21 cellular contexts compared by ENCODE assay signal in genomic region chr21:42476493-42477342, GRCh38. TPM values are rescaled to one million over a fixed set of nuclear protein-coding genes. Genes with fewer than 3 reads are reported as not detected.
DNase-seq lines count a peak whose midpoint lies in the region; ATAC-seq, FAIRE-seq and TF ChIP-seq lines count a peak whose summit lies in the region.
"Had no signal": no experiment of that assay in that cellular context is flagged by ENCODE, and none has a peak within 500 bp of the region (broad histone marks: within the 10 kb centered on the region; RNA-seq: fewer than 3 reads in every experiment).

No MANE protein-coding gene starts in this region.

- no peak overlapping the region for H3K4me3 ChIP-seq in endodermal cell (ENCODE audit: low read length)

- no peak overlapping the region for H3K27ac Mint-ChIP-seq in activated CD8-positive, alpha-beta memory T cell treated with anti-CD3 and anti-CD28 coated beads, Interleukin-2, amount 10 ng/mL, durations not matched to agents 7 days and 5 days
- no peak overlapping the region for H3K27ac Mint-ChIP-seq in endodermal cell
- no peak overlapping the region for H3K27ac Mint-ChIP-seq in osteocyte (ENCODE audit: unreplicated experiment)
- H3K27ac Mint-ChIP-seq in stimulated activated memory B cell treated with anti-CD40 and anti-IgM and Interleukin-4, amounts not matched to agents 10 μg/mL and 1 μg/mL and 100 μg/mL, for 72 hours, result no peak overlapping the region
- H3K27ac Mint-ChIP-seq: B cell had no signal

- TF ChIP-seq POLR2A in GM12892 (IDR thresholded peaks at IDR 0.05; ENCODE audit: low read depth, low read length), result no peak

- no peak overlapping the region for H3K4me3 Mint-ChIP-seq in activated CD8-positive, alpha-beta memory T cell treated with anti-CD3 and anti-CD28 coated beads, Interleukin-2, amount 10 ng/mL, durations not matched to agents 7 days and 5 days
- H3K4me3 Mint-ChIP-seq in endodermal cell, result no peak overlapping the region
- H3K4me3 Mint-ChIP-seq in osteocyte (ENCODE audit: unreplicated experiment), result no peak overlapping the region
- no peak overlapping the region for H3K4me3 Mint-ChIP-seq in stimulated activated memory B cell treated with anti-CD40 and anti-IgM and Interleukin-4, amounts not matched to agents 10 μg/mL and 1 μg/mL and 100 μg/mL, for 72 hours
- H3K4me3 Mint-ChIP-seq: B cell had no signal

- no peaks in the 10 kb centered on the region for H3K9me3 Mint-ChIP-seq in activated CD8-positive, alpha-beta memory T cell treated with anti-CD3 and anti-CD28 coated beads, Interleukin-2, amount 10 ng/mL, durations not matched to agents 7 days and 5 days (ENCODE audit: low read depth)
- peaks cover 2% of the 10 kb centered on the region for H3K9me3 Mint-ChIP-seq in endodermal cell
- H3K9me3 Mint-ChIP-seq in osteocyte (ENCODE audit: unreplicated experiment), result no peaks in the 10 kb centered on the region
- H3K9me3 Mint-ChIP-seq in stimulated activated memory B cell treated with anti-CD40 and anti-IgM and Interleukin-4, amounts not matched to agents 10 μg/mL and 1 μg/mL and 100 μg/mL, for 72 hours, result no peaks in the 10 kb centered on the region

- no peaks in the 10 kb centered on the region for H3K4me1 Mint-ChIP-seq in activated CD8-positive, alpha-beta memory T cell treated with anti-CD3 and anti-CD28 coated beads, Interleukin-2, amount 10 ng/mL, durations not matched to agents 7 days and 5 days
- H3K4me1 Mint-ChIP-seq in endodermal cell (peaks cover 13% of the 10 kb centered on the region), osteocyte (ENCODE audit: unreplicated experiment) (peaks cover 14% of the 10 kb centered on the region)
- peaks cover 50% of the 10 kb centered on the region for H3K4me1 Mint-ChIP-seq in stimulated activated memory B cell treated with anti-CD40 and anti-IgM and Interleukin-4, amounts not matched to agents 10 μg/mL and 1 μg/mL and 100 μg/mL, for 72 hours

- CTCF ChIA-PET in activated CD8-positive, alpha-beta memory T cell treated with anti-CD3 and anti-CD28 coated beads, Interleukin-2, amount 10 ng/mL, durations not matched to agents 7 days and 5 days (lab: Charles Lee), result no interaction called here

- H3K9me3 ChIP-seq in endodermal cell (ENCODE audit: control insufficient read depth, low read length), result no peaks in the 10 kb centered on the region

- H3K9ac ChIP-seq in endodermal cell (ENCODE audit: extremely low read depth, low read length, poor library complexity, severe bottlenecking), result no peak overlapping the region

- TF ChIP-seq CTCF in endodermal cell (conservative IDR thresholded peaks at IDR 0.05) (no peak), osteocyte (IDR thresholded peaks at IDR 0.05) (no peak)

- H3K36me3 ChIP-seq in endodermal cell (ENCODE audit: control insufficient read depth, insufficient read depth, low read length), result no peaks in the 10 kb centered on the region

- H3K27me3 ChIP-seq in endodermal cell (ENCODE audit: control insufficient read depth, insufficient read depth, low read length, poor library complexity, severe bottlenecking), result no peaks in the 10 kb centered on the region

- 90 to 93% methylated on average over 7 to 21 of the region's 22 CpGs for WGBS in endodermal cell (ENCODE audit: insufficient coverage in 1 of 2, insufficient read length in 1 of 2), 2 experiments

- no peak overlapping the region for H3K27ac ChIP-seq in endodermal cell (ENCODE audit: low read depth, low read length)

- no peaks in the 10 kb centered on the region for H3K36me3 Mint-ChIP-seq in activated CD8-positive, alpha-beta memory T cell treated with anti-CD3 and anti-CD28 coated beads, Interleukin-2, amount 10 ng/mL, durations not matched to agents 7 days and 5 days
- H3K36me3 Mint-ChIP-seq in endodermal cell (ENCODE audit: low read depth) (no peaks in the 10 kb centered on the region), osteocyte (ENCODE audit: unreplicated experiment) (no peaks in the 10 kb centered on the region)
- no peaks in the 10 kb centered on the region for H3K36me3 Mint-ChIP-seq in stimulated activated memory B cell treated with anti-CD40 and anti-IgM and Interleukin-4, amounts not matched to agents 10 μg/mL and 1 μg/mL and 100 μg/mL, for 72 hours

- ATAC-seq in activated CD8-positive, alpha-beta memory T cell treated with anti-CD3 and anti-CD28 coated beads, Interleukin-2, amount 10 ng/mL, durations not matched to agents 7 days and 5 days, result no peak
- ATAC-seq in GM21717 (IDR thresholded peaks at IDR 0.05; ENCODE audit: unreplicated experiment), result no peak
- ATAC-seq in stimulated activated memory B cell treated with anti-CD40 and anti-IgM and Interleukin-4, amounts not matched to agents 10 μg/mL and 1 μg/mL and 100 μg/mL, for 72 hours, result no peak
- ATAC-seq: Right ventricle myocardium inferior had no signal

- peaks cover 17% of the 10 kb centered on the region for H3K27me3 Mint-ChIP-seq in activated CD8-positive, alpha-beta memory T cell treated with anti-CD3 and anti-CD28 coated beads, Interleukin-2, amount 10 ng/mL, durations not matched to agents 7 days and 5 days
- H3K27me3 Mint-ChIP-seq in endodermal cell (ENCODE audit: insufficient read depth) (peaks cover 4% of the 10 kb centered on the region), osteocyte (ENCODE audit: unreplicated experiment) (peaks cover 15% of the 10 kb centered on the region)
- peaks cover 13% of the 10 kb centered on the region for H3K27me3 Mint-ChIP-seq in stimulated activated memory B cell treated with anti-CD40 and anti-IgM and Interleukin-4, amounts not matched to agents 10 μg/mL and 1 μg/mL and 100 μg/mL, for 72 hours

- DNase-seq in activated CD8-positive, alpha-beta memory T cell treated with anti-CD3 and anti-CD28 coated beads, Interleukin-2, amount 10 ng/mL, durations not matched to agents 7 days and 5 days, result peak; percentile 28
- no peak for DNase-seq in activated CD8-positive, alpha-beta memory T cell treated with anti-CD3 and anti-CD28 coated beads, Interleukin-2, amount 50 U/mL, for 4 hours
- DNase-seq in GM12892 (ENCODE audit: insufficient read length) (no peak), endodermal cell (peak; percentile 20), osteocyte (ENCODE audit: extremely low spot score, unreplicated experiment) (peak; percentile 66), LoVo (ENCODE audit: low spot score) (no peak)
- DNase-seq: 8988T, KBM-7, MV-4-11, NCI-H1694 treated with DMSO at 0.1 percent for 48 hours, NCI-H2107, NCI-H2227 treated with DMSO at 0.1 percent for 48 hours, NCI-H510A treated with DMSO at 0.1 percent for 48 hours, NCI-H774 had no signal

- FAIRE-seq in GM12892 (lab: Jason Lieb, UNC), result peak; percentile 67
- FAIRE-seq: G401.6, RCC 7860 had no signal

- peaks cover 3% of the 10 kb centered on the region for H3K4me1 ChIP-seq in endodermal cell (ENCODE audit: control insufficient read depth, insufficient read depth, low read length)

RNA-seq across cellular contexts. Expression of gene RSPH1, which starts 19.3 kb away (rescaled TPM):
- not detected for total RNA-seq in activated CD8-positive, alpha-beta memory T cell treated with anti-CD3 and anti-CD28 coated beads, Interleukin-2, amount 10 ng/mL, durations not matched to agents 7 days and 5 days
- 1.9 TPM for polyA plus RNA-seq in GM12892 (2012; ENCODE audit: missing spikeins)
- 1 to 10 TPM; 1.8 to 2.2 TPM for total RNA-seq in endodermal cell
- 0.57 TPM for polyA plus RNA-seq in endodermal cell (2013, experiment 1 of 2)
- polyA plus RNA-seq in endodermal cell (2013, experiment 2 of 2), result 0.33 TPM
- total RNA-seq in osteocyte, result 0.19 and 0.34 TPM in 2 replicates
- total RNA-seq: H4, Right ventricle myocardium inferior had no signal

RNA-seq across cellular contexts. Expression of gene SLC37A1, which starts 36.9 kb away (rescaled TPM):
- 10 to 100 TPM; 14.0 to 14.8 TPM for total RNA-seq in activated CD8-positive, alpha-beta memory T cell treated with anti-CD3 and anti-CD28 coated beads, Interleukin-2, amount 10 ng/mL, durations not matched to agents 7 days and 5 days
- polyA plus RNA-seq in GM12892 (2012; ENCODE audit: missing spikeins), result 15.2 TPM
- total RNA-seq in endodermal cell (10 to 100 TPM; 22.7 to 47.0 TPM), osteocyte (13.2 and 13.5 TPM in 2 replicates)
- polyA plus RNA-seq in endodermal cell (2013, experiment 1 of 2), result 7.6 TPM
- polyA plus RNA-seq in endodermal cell (2013, experiment 2 of 2), result 6.3 TPM

Comparison
In these comparisons a context has a peak if more than half of its experiments do, and no peak if none do; other contexts are left out.
1. DNase-seq: peak in activated CD8-positive, alpha-beta memory T cell treated with anti-CD3 and anti-CD28 coated beads, Interleukin-2, amount 10 ng/mL, durations not matched to agents 7 days and 5 days (single experiment), endodermal cell (single experiment) and osteocyte (single experiment); none in activated CD8-positive, alpha-beta memory T cell treated with anti-CD3 and anti-CD28 coated beads, Interleukin-2, amount 50 U/mL, for 4 hours (single experiment), GM12892 (single experiment) and LoVo (single experiment).